Comparison of ENCODE assay signal across 8 cellular contexts in genomic region chr20:17504326-17504897, GRCh38. TPM values are rescaled to one million over a fixed set of nuclear protein-coding genes. Genes with fewer than 3 reads are reported as not detected.
A peak's percentile ranks its signal among the peaks of the same experiment; 100 is the strongest.
DNase-seq lines count a peak whose midpoint lies in the region; ATAC-seq and TF ChIP-seq lines count a peak whose summit lies in the region.

No MANE protein-coding gene starts in this region.

- H3K27me3 ChIP-seq in ascending aorta = no peaks in the 10 kb centered on the region

- H3K4me1 Mint-ChIP-seq in mesothelial cell of epicardium = peaks cover 7% of the 10 kb centered on the region

- no peaks in the 10 kb centered on the region for H3K27me3 Mint-ChIP-seq in mesothelial cell of epicardium (ENCODE audit: low read depth)

- no peak for TF ChIP-seq CTCF in ascending aorta (IDR thresholded peaks at IDR 0.05)
- no peak for TF ChIP-seq CTCF in mesothelial cell of epicardium (IDR thresholded peaks at IDR 0.05; ENCODE audit: unreplicated experiment)

- ATAC-seq in Right ventricle myocardium inferior (peak; percentile 40), HG03565 (IDR thresholded peaks at IDR 0.05; ENCODE audit: unreplicated experiment) (peak; percentile 25)

- no peaks in the 10 kb centered on the region for H3K36me3 ChIP-seq in ascending aorta

- H3K36me3 Mint-ChIP-seq in mesothelial cell of epicardium = no peaks in the 10 kb centered on the region

- no peaks in the 10 kb centered on the region for H3K9me3 Mint-ChIP-seq in mesothelial cell of epicardium

- intact Hi-C loops in Right ventricle myocardium inferior (cut with DNase I) = loop anchor here (2.0 to 10.0 kb wide), 4 partner anchors 392 to 778 kb away; partner anchors contain the start of genes KAT14 and PET117
- intact Hi-C loops in cardiac septum (cut with DNase I) = loop anchor here (2.0 to 5.0 kb wide), 3 partner anchors 394 to 773 kb away; no protein-coding TSS in a partner anchor
- intact Hi-C loops in ascending aorta (cut with DNase I) = loop anchor here (2.0 kb wide), 2 partner anchors 432 to 492 kb away; no protein-coding TSS in a partner anchor

- DNase-seq in Right ventricle myocardium inferior (ENCODE audit: missing footprints) (no peak), cardiac septum (ENCODE audit: low spot score) (no peak), ascending aorta (ENCODE audit: low spot score in 2 of 2) (no peak), mesothelial cell of epicardium (ENCODE audit: low spot score in 2 of 2, unreplicated experiment in 2 of 2) (no peak), NAMALWA (ENCODE audit: low spot score) (no peak), iPS-NIHi7 (ENCODE audit: extremely low spot score) (no peak), NCI-H2171 treated with DMSO at 0.1 percent for 48 hours (lab: John Stamatoyannopoulos, UW) (no peak)

- no peak overlapping the region for H3K27ac Mint-ChIP-seq in mesothelial cell of epicardium

- H3K4me3 Mint-ChIP-seq in mesothelial cell of epicardium = peak overlapping the region; percentile 75

- H3K4me1 ChIP-seq in ascending aorta = peaks cover 0 to 6% of the 10 kb centered on the region in 2 donors

- H3K9me3 ChIP-seq in ascending aorta = no peaks in the 10 kb centered on the region

- H3K4me3 ChIP-seq in ascending aorta = peak overlapping the region; percentile 60 to 65

- H3K27ac ChIP-seq in ascending aorta = no peak overlapping the region

RNA-seq across cellular contexts. Expression of gene BFSP1, which starts 26.8 kb away (rescaled TPM):
- total RNA-seq in Right ventricle myocardium inferior (0.57 TPM), cardiac septum (0.83 TPM), ascending aorta (not detected), mesothelial cell of epicardium (5.2 to 5.8 TPM (median 5.7 TPM) in 3 replicates)
